In genomic region chr2:44479127-44479887, GRCh38 we compare ENCODE assay signal across 8 cellular contexts.
DNase-seq lines count a peak whose midpoint lies in the region; ATAC-seq and TF ChIP-seq lines count a peak whose summit lies in the region.

No MANE protein-coding gene starts in this region.

- TF ChIP-seq RAD21 in SK-N-SH (IDR thresholded peaks at IDR 0.05; ENCODE audit: low read length), result peak; percentile 100

- TF ChIP-seq EP300 in SK-N-SH (IDR thresholded peaks at IDR 0.05; ENCODE audit: borderline replicate concordance in 1 of 2, low read depth in 1 of 2, low read length in 1 of 2), result peak; percentile 15 to 49; a peak in 1 of 4 replicates

- H3K9ac ChIP-seq in SK-N-SH (no peak overlapping the region), mammary epithelial cell (ENCODE audit: insufficient read depth, low read length) (no peak overlapping the region)

- H3K27me3 ChIP-seq in SK-N-SH (ENCODE audit: insufficient read depth) (no peaks in the 10 kb centered on the region), mammary epithelial cell (ENCODE audit: insufficient read depth, low read length) (no peaks in the 10 kb centered on the region)

- POLR2A ChIA-PET in SK-N-SH (lab: Yijun Ruan, JAX), result interaction anchor here (0.9 to 1.6 kb wide), 5 partner anchors 203 to 478 kb away, joined by 3 to 12 read pairs (median 3); no protein-coding TSS in a partner anchor

- H3K4me1 ChIP-seq in SK-N-SH (ENCODE audit: control insufficient read depth in 1 of 2, insufficient read depth in 2 of 2, low read depth in 1 of 2, low read length in 1 of 2) (peaks cover 0 to 12% of the 10 kb centered on the region in 2 experiments; a peak in 2 of 4 replicates), mammary epithelial cell (ENCODE audit: insufficient read depth, low read length) (no peaks in the 10 kb centered on the region)

- ATAC-seq in HG02970 (IDR thresholded peaks at IDR 0.05; ENCODE audit: low FRiP score, unreplicated experiment), result peak; percentile 82

- 27% methylated on average over 5 of the region's 5 CpGs for WGBS in SK-N-SH (ENCODE audit: low lambda C conversion rate)
- WGBS in mammary epithelial cell (ENCODE audit: low coverage, missing lambda C conversion rate), result 17% methylated on average over 5 of the region's 5 CpGs

- no peaks in the 10 kb centered on the region for H3K36me3 ChIP-seq in SK-N-SH (replicated peaks in 1 of 2; ENCODE audit: control insufficient read depth in 1 of 2, insufficient read depth in 2 of 2, low read length in 1 of 2)
- no peaks in the 10 kb centered on the region for H3K36me3 ChIP-seq in mammary epithelial cell (ENCODE audit: insufficient read depth, low read length)

- TF ChIP-seq CTCF in GM13976 (IDR thresholded peaks at IDR 0.05; ENCODE audit: borderline replicate concordance, control extremely low read depth, extremely low read depth, insufficient read depth, missing control alignments) (peak; percentile 99), SK-N-SH (IDR thresholded peaks at IDR 0.05) (peak; percentile 100), mammary epithelial cell (conservative IDR thresholded peaks at IDR 0.05 in 1 of 2, IDR thresholded peaks at IDR 0.05 in 1 of 2; ENCODE audit: extremely low read depth in 1 of 2, insufficient read depth in 1 of 2, low read depth in 1 of 2, low read length in 2 of 2) (peak; percentile 100)

- H3K79me2 ChIP-seq in SK-N-SH (ENCODE audit: insufficient read depth) (no peaks in the 10 kb centered on the region), mammary epithelial cell (ENCODE audit: insufficient read depth, low read length) (no peaks in the 10 kb centered on the region)

- dilution Hi-C loops in mammary epithelial cell (cut with HindIII; ENCODE audit: low sequenced_read_pairs), result no loop called here

- H3K4me2 ChIP-seq in SK-N-SH (no peak overlapping the region), mammary epithelial cell (ENCODE audit: insufficient read depth, low read depth, low read length) (no peak overlapping the region)

- H2AFZ ChIP-seq in SK-N-SH (ENCODE audit: low read depth) (0 out of 2 replicates have a peak overlapping the region, but pooled peaks have one; percentile 12), mammary epithelial cell (ENCODE audit: low read depth, low read length) (no peak overlapping the region)

- no TSS peak for BruUV-seq in mammary epithelial cell (replicated peaks; lab: Mats Ljungman, UMichigan)

- CTCF ChIA-PET in SK-N-SH (lab: Yijun Ruan, JAX) (interaction anchor here (0.5 to 15.2 kb wide), 192 partner anchors 9 to 1120 kb away, joined by 3 to 581 read pairs (median 6); partner anchors contain the start of genes CAMKMT, PPM1B and PREPL), mammary epithelial cell (lab: Charles Lee; ENCODE audit: low non-redundant PET) (interaction anchor here (0.6 to 1.6 kb wide), 18 partner anchors 9 to 495 kb away, joined by 3 to 15 read pairs (median 4); no protein-coding TSS in a partner anchor)

- peak; percentile 81 for DNase-seq in AG08395 (ENCODE audit: low spot score)
- DNase-seq in GM13976 (ENCODE audit: low spot score), result peak; percentile 81
- peak; percentile 87 for DNase-seq in NCI-H1436 (lab: John Stamatoyannopoulos, UW)
- DNase-seq in SK-N-SH, result peak; percentile 81
- peak; percentile 69 for DNase-seq in mammary epithelial cell
- DNase-seq in iris pigment epithelial cell (ENCODE audit: low read depth), result peak; percentile 88
- peak; percentile 11 to 19 for DNase-seq in stimulated activated CD4-positive, alpha-beta T cell treated with anti-CD3 and anti-CD28 coated beads, Interleukin-2, amount 100 ng/mL, for 48 hours

- H3K4me3 ChIP-seq in SK-N-SH (ENCODE audit: low read depth in 2 of 2, low read length in 1 of 2), result peak overlapping the region in 1 of 2 experiments; percentile 23; a peak in 1 of 4 replicates
- no peak overlapping the region for H3K4me3 ChIP-seq in mammary epithelial cell (replicated peaks in 1 of 3; ENCODE audit: insufficient read depth in 1 of 3, low read depth in 2 of 3, low read length in 3 of 3)

- H3K9me2 ChIP-seq in SK-N-SH, result no peaks in the 10 kb centered on the region

- peak overlapping the region in 1 of 2 experiments; percentile 65; a peak in 2 of 4 replicates for H3K27ac ChIP-seq in SK-N-SH (ENCODE audit: low read depth in 2 of 2, low read length in 1 of 2)
- H3K27ac ChIP-seq in mammary epithelial cell (ENCODE audit: insufficient read depth, low read depth, low read length), result no peak overlapping the region

- no peaks in the 10 kb centered on the region for H3F3A ChIP-seq in SK-N-SH (replicated peaks; ENCODE audit: insufficient read depth)

- in situ Hi-C loops in GM13976 (cut with MboI; ENCODE audit: low sequenced_read_pairs, unreplicated experiment) (loop anchor here (10.0 kb wide), 1 partner anchor 475 kb away; no protein-coding TSS in a partner anchor), mammary epithelial cell (cut with MboI; ENCODE audit: low sequenced_read_pairs in 2 of 2) (loop anchor here (25.0 kb wide), 2 partner anchors 258 to 483 kb away; no protein-coding TSS in a partner anchor)

- H4K20me1 ChIP-seq in SK-N-SH (ENCODE audit: insufficient read depth), result no peaks in the 10 kb centered on the region
- H4K20me1 ChIP-seq in mammary epithelial cell (ENCODE audit: insufficient read depth, low read length), result no peaks in the 10 kb centered on the region

- intact Hi-C loops in mammary epithelial cell (cut with micrococcal nuclease), result loop anchor here (1.0 to 5.0 kb wide), 7 partner anchors 83 to 493 kb away; no protein-coding TSS in a partner anchor

- H3K9me3 ChIP-seq in SK-N-SH (no peaks in the 10 kb centered on the region), mammary epithelial cell (replicated peaks; ENCODE audit: insufficient read depth, low read length) (no peaks in the 10 kb centered on the region)

TF ChIP-seq in SK-N-SH, 30 proteins besides CTCF, POLR2A, EP300 and RAD21 (continues in another document):
- peak; percentile 71 for TF ChIP-seq CHD2 (IDR thresholded peaks at IDR 0.05; ENCODE audit: low read length, partially characterized antibody)
- no peak for TF ChIP-seq JUND (IDR thresholded peaks at IDR 0.05)
- TF ChIP-seq USF2 (IDR thresholded peaks at IDR 0.05; ENCODE audit: borderline replicate concordance, low read depth, low read length), result no peak
- TF ChIP-seq REST (IDR thresholded peaks at IDR 0.05; ENCODE audit: low read depth, low read length), result no peak
- peak; percentile 74; the same call in 1 of the 2 replicates for TF ChIP-seq MXI1 (IDR thresholded peaks at IDR 0.05; ENCODE audit: low read depth, low read length)
- TF ChIP-seq ZBTB33 (IDR thresholded peaks at IDR 0.05; ENCODE audit: borderline replicate concordance, low read depth), result no peak
- TF ChIP-seq FOXM1 (IDR thresholded peaks at IDR 0.05; ENCODE audit: low read depth), result 0 out of 2 replicates have a peak, but pooled peaks have one; percentile 53
- TF ChIP-seq USF1 (IDR thresholded peaks at IDR 0.05; ENCODE audit: borderline replicate concordance, low read depth), result no peak

Comparison
In these comparisons a context has a peak if more than half of its experiments do, and no peak if none do; other contexts are left out.
1. DNase-seq: peak in every context shown above with its lines; median percentile 88 in iris pigment epithelial cell; 87 in NCI-H1436; 81 in AG08395; 81 in GM13976; 81 in SK-N-SH; 69 in mammary epithelial cell; 15 in stimulated activated CD4-positive, alpha-beta T cell treated with anti-CD3 and anti-CD28 coated beads, Interleukin-2, amount 100 ng/mL, for 48 hours.